ENCODE assay signal across 1 cellular context in the genomic region with DNA sequence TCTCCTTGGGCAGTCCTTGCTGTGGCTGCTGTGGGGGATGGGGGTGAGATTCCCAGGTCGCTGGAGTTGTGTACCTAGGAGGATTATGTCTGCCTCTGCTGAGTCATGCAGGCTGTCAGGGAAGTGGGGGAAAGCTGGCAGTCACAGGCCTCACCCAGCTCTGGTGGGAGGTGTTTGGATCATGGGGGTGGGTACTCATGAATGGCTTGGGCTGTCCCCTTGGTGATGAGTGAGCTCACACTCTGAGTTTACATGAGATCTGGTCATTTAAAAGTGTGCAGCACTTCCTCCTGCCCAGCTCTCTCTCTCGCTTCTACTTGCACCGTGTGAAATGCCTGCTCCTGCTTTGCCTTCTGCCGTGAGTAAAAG.
TF ChIP-seq lines count a peak whose summit lies in the region.

No MANE protein-coding gene starts in this region.

TF ChIP-seq in HepG2, 621 proteins besides CTCF, POLR2A, EP300 and RAD21 (continued from another document and continues in another):
- TF ChIP-seq, protein P1, sequence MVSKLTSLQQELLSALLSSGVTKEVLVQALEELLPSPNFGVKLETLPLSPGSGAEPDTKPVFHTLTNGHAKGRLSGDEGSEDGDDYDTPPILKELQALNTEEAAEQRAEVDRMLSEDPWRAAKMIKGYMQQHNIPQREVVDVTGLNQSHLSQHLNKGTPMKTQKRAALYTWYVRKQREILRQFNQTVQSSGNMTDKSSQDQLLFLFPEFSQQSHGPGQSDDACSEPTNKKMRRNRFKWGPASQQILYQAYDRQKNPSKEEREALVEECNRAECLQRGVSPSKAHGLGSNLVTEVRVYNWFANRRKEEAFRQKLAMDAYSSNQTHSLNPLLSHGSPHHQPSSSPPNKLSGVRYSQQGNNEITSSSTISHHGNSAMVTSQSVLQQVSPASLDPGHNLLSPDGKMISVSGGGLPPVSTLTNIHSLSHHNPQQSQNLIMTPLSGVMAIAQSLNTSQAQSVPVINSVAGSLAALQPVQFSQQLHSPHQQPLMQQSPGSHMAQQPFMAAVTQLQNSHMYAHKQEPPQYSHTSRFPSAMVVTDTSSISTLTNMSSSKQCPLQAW (CRISPR knock-in tag; IDR thresholded peaks at IDR 0.05), result 0 out of 2 replicates have a peak, but pooled peaks have one; percentile 37
- TF ChIP-seq, protein P2, sequence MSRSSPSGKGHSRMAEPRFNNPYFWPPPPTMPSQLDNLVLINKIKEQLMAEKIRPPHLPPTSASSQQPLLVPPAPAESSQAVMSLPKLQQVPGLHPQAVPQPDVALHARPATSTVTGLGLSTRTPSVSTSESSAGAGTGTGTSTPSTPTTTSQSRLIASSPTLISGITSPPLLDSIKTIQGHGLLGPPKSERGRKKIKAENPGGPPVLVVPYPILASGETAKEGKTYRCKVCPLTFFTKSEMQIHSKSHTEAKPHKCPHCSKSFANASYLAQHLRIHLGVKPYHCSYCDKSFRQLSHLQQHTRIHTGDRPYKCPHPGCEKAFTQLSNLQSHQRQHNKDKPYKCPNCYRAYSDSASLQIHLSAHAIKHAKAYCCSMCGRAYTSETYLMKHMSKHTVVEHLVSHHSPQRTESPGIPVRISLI (CRISPR knock-in tag; IDR thresholded peaks at IDR 0.05; ENCODE audit: borderline replicate concordance), result no peak
- TF ChIP-seq FOXA3 (CRISPR knock-in tag; IDR thresholded peaks at IDR 0.05) (peak; percentile 47; the same call in 1 of the 2 replicates), NFKBIZ (CRISPR knock-in tag; IDR thresholded peaks at IDR 0.05) (no peak), BHLHE40 (IDR thresholded peaks at IDR 0.05; ENCODE audit: low read length) (no peak), KDM6A (CRISPR knock-in tag; IDR thresholded peaks at IDR 0.05; ENCODE audit: low read depth) (no peak), NFE2L1 (CRISPR knock-in tag; IDR thresholded peaks at IDR 0.05; ENCODE audit: borderline replicate concordance) (0 out of 2 replicates have a peak, but pooled peaks have one; percentile 47), KLF13 (CRISPR knock-in tag; IDR thresholded peaks at IDR 0.05) (no peak), ZNF263 (CRISPR knock-in tag; IDR thresholded peaks at IDR 0.05) (no peak), ZNF256 (CRISPR knock-in tag; conservative IDR thresholded peaks at IDR 0.05) (no peak), FOXK1 (CRISPR knock-in tag; IDR thresholded peaks at IDR 0.05; ENCODE audit: borderline replicate concordance, low read depth) (no peak), ARID2 (CRISPR knock-in tag; IDR thresholded peaks at IDR 0.05; ENCODE audit: borderline replicate concordance) (no peak), FOXP1 (IDR thresholded peaks at IDR 0.05) (no peak), FOXP1 (CRISPR knock-in tag; IDR thresholded peaks at IDR 0.05) (0 out of 2 replicates have a peak, but pooled peaks have one; percentile 5), ELF3 (CRISPR knock-in tag; IDR thresholded peaks at IDR 0.05) (peak; percentile 27; the same call in 1 of the 2 replicates), YEATS2 (CRISPR knock-in tag; IDR thresholded peaks at IDR 0.05; ENCODE audit: borderline replicate concordance) (0 out of 2 replicates have a peak, but pooled peaks have one; percentile 15), HOXA9 (CRISPR knock-in tag; IDR thresholded peaks at IDR 0.05; ENCODE audit: borderline replicate concordance) (no peak), ZNF562 (CRISPR knock-in tag; IDR thresholded peaks at IDR 0.05; ENCODE audit: borderline replicate concordance) (no peak), NFATC3 (CRISPR knock-in tag; IDR thresholded peaks at IDR 0.05) (no peak), HDAC1 (CRISPR knock-in tag; IDR thresholded peaks at IDR 0.05) (no peak), ZNF570 (CRISPR knock-in tag; IDR thresholded peaks at IDR 0.05; ENCODE audit: borderline replicate concordance) (no peak), ZNF3 (CRISPR knock-in tag; IDR thresholded peaks at IDR 0.05) (no peak), ZFP36 (IDR thresholded peaks at IDR 0.05; ENCODE audit: borderline replicate concordance, low read depth, low read length, partially characterized antibody) (no peak), POGZ (CRISPR knock-in tag; IDR thresholded peaks at IDR 0.05) (no peak), LCORL (IDR thresholded peaks at IDR 0.05) (no peak), LCORL (CRISPR knock-in tag; IDR thresholded peaks at IDR 0.05) (no peak), KLF15 (CRISPR knock-in tag; IDR thresholded peaks at IDR 0.05; ENCODE audit: borderline replicate concordance) (no peak), SOX5 (CRISPR knock-in tag; IDR thresholded peaks at IDR 0.05; ENCODE audit: borderline replicate concordance) (peak; percentile 17; the same call in 1 of the 2 replicates), ONECUT2 (CRISPR knock-in tag; IDR thresholded peaks at IDR 0.05) (no peak), KAT8 (CRISPR knock-in tag; IDR thresholded peaks at IDR 0.05) (0 out of 2 replicates have a peak, but pooled peaks have one; percentile 28), CCDC6 (CRISPR knock-in tag; IDR thresholded peaks at IDR 0.05) (no peak), THYN1 (CRISPR knock-in tag; IDR thresholded peaks at IDR 0.05; ENCODE audit: borderline replicate concordance, low read depth) (no peak), ZSCAN29 (CRISPR knock-in tag; conservative IDR thresholded peaks at IDR 0.05) (no peak), ZBTB21 (CRISPR knock-in tag; IDR thresholded peaks at IDR 0.05) (no peak), PLRG1 (conservative IDR thresholded peaks at IDR 0.05) (no peak), MED13 (CRISPR knock-in tag; IDR thresholded peaks at IDR 0.05) (no peak), ZNF10 (CRISPR knock-in tag; IDR thresholded peaks at IDR 0.05; ENCODE audit: borderline replicate concordance, low read depth) (no peak), HOXD1 (CRISPR knock-in tag; IDR thresholded peaks at IDR 0.05) (no peak)
- TF ChIP-seq, protein P3, sequence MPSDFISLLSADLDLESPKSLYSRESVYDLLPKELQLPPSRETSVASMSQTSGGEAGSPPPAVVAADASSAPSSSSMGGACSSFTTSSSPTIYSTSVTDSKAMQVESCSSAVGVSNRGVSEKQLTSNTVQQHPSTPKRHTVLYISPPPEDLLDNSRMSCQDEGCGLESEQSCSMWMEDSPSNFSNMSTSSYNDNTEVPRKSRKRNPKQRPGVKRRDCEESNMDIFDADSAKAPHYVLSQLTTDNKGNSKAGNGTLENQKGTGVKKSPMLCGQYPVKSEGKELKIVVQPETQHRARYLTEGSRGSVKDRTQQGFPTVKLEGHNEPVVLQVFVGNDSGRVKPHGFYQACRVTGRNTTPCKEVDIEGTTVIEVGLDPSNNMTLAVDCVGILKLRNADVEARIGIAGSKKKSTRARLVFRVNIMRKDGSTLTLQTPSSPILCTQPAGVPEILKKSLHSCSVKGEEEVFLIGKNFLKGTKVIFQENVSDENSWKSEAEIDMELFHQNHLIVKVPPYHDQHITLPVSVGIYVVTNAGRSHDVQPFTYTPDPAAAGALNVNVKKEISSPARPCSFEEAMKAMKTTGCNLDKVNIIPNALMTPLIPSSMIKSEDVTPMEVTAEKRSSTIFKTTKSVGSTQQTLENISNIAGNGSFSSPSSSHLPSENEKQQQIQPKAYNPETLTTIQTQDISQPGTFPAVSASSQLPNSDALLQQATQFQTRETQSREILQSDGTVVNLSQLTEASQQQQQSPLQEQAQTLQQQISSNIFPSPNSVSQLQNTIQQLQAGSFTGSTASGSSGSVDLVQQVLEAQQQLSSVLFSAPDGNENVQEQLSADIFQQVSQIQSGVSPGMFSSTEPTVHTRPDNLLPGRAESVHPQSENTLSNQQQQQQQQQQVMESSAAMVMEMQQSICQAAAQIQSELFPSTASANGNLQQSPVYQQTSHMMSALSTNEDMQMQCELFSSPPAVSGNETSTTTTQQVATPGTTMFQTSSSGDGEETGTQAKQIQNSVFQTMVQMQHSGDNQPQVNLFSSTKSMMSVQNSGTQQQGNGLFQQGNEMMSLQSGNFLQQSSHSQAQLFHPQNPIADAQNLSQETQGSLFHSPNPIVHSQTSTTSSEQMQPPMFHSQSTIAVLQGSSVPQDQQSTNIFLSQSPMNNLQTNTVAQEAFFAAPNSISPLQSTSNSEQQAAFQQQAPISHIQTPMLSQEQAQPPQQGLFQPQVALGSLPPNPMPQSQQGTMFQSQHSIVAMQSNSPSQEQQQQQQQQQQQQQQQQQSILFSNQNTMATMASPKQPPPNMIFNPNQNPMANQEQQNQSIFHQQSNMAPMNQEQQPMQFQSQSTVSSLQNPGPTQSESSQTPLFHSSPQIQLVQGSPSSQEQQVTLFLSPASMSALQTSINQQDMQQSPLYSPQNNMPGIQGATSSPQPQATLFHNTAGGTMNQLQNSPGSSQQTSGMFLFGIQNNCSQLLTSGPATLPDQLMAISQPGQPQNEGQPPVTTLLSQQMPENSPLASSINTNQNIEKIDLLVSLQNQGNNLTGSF (CRISPR knock-in tag; IDR thresholded peaks at IDR 0.05), result no peak
- TF ChIP-seq, protein P4, sequence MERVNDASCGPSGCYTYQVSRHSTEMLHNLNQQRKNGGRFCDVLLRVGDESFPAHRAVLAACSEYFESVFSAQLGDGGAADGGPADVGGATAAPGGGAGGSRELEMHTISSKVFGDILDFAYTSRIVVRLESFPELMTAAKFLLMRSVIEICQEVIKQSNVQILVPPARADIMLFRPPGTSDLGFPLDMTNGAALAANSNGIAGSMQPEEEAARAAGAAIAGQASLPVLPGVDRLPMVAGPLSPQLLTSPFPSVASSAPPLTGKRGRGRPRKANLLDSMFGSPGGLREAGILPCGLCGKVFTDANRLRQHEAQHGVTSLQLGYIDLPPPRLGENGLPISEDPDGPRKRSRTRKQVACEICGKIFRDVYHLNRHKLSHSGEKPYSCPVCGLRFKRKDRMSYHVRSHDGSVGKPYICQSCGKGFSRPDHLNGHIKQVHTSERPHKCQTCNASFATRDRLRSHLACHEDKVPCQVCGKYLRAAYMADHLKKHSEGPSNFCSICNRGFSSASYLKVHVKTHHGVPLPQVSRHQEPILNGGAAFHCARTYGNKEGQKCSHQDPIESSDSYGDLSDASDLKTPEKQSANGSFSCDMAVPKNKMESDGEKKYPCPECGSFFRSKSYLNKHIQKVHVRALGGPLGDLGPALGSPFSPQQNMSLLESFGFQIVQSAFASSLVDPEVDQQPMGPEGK (CRISPR knock-in tag; IDR thresholded peaks at IDR 0.05), result peak; percentile 15; the same call in 1 of the 2 replicates
- TF ChIP-seq, protein P5, sequence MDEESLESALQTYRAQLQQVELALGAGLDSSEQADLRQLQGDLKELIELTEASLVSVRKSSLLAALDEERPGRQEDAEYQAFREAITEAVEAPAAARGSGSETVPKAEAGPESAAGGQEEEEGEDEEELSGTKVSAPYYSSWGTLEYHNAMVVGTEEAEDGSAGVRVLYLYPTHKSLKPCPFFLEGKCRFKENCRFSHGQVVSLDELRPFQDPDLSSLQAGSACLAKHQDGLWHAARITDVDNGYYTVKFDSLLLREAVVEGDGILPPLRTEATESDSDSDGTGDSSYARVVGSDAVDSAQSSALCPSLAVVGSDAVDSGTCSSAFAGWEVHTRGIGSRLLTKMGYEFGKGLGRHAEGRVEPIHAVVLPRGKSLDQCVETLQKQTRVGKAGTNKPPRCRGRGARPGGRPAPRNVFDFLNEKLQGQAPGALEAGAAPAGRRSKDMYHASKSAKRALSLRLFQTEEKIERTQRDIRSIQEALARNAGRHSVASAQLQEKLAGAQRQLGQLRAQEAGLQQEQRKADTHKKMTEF (CRISPR knock-in tag; IDR thresholded peaks at IDR 0.05), result peak; percentile 29; the same call in 1 of the 2 replicates
- TF ChIP-seq, protein P6, sequence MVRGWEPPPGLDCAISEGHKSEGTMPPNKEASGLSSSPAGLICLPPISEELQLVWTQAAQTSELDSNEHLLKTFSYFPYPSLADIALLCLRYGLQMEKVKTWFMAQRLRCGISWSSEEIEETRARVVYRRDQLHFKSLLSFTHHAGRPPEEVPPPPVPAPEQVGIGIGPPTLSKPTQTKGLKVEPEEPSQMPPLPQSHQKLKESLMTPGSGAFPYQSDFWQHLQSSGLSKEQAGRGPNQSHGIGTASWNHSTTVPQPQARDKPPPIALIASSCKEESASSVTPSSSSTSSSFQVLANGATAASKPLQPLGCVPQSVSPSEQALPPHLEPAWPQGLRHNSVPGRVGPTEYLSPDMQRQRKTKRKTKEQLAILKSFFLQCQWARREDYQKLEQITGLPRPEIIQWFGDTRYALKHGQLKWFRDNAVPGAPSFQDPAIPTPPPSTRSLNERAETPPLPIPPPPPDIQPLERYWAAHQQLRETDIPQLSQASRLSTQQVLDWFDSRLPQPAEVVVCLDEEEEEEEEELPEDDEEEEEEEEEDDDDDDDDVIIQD (CRISPR knock-in tag; IDR thresholded peaks at IDR 0.05; ENCODE audit: low read depth), result no peak
- TF ChIP-seq, protein P7, sequence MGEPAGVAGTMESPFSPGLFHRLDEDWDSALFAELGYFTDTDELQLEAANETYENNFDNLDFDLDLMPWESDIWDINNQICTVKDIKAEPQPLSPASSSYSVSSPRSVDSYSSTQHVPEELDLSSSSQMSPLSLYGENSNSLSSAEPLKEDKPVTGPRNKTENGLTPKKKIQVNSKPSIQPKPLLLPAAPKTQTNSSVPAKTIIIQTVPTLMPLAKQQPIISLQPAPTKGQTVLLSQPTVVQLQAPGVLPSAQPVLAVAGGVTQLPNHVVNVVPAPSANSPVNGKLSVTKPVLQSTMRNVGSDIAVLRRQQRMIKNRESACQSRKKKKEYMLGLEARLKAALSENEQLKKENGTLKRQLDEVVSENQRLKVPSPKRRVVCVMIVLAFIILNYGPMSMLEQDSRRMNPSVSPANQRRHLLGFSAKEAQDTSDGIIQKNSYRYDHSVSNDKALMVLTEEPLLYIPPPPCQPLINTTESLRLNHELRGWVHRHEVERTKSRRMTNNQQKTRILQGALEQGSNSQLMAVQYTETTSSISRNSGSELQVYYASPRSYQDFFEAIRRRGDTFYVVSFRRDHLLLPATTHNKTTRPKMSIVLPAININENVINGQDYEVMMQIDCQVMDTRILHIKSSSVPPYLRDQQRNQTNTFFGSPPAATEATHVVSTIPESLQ (CRISPR knock-in tag; conservative IDR thresholded peaks at IDR 0.05), result no peak
- TF ChIP-seq, protein P8, sequence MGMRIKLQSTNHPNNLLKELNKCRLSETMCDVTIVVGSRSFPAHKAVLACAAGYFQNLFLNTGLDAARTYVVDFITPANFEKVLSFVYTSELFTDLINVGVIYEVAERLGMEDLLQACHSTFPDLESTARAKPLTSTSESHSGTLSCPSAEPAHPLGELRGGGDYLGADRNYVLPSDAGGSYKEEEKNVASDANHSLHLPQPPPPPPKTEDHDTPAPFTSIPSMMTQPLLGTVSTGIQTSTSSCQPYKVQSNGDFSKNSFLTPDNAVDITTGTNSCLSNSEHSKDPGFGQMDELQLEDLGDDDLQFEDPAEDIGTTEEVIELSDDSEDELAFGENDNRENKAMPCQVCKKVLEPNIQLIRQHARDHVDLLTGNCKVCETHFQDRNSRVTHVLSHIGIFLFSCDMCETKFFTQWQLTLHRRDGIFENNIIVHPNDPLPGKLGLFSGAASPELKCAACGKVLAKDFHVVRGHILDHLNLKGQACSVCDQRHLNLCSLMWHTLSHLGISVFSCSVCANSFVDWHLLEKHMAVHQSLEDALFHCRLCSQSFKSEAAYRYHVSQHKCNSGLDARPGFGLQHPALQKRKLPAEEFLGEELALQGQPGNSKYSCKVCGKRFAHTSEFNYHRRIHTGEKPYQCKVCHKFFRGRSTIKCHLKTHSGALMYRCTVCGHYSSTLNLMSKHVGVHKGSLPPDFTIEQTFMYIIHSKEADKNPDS (CRISPR knock-in tag; IDR thresholded peaks at IDR 0.05), result no peak
- TF ChIP-seq, protein P9, sequence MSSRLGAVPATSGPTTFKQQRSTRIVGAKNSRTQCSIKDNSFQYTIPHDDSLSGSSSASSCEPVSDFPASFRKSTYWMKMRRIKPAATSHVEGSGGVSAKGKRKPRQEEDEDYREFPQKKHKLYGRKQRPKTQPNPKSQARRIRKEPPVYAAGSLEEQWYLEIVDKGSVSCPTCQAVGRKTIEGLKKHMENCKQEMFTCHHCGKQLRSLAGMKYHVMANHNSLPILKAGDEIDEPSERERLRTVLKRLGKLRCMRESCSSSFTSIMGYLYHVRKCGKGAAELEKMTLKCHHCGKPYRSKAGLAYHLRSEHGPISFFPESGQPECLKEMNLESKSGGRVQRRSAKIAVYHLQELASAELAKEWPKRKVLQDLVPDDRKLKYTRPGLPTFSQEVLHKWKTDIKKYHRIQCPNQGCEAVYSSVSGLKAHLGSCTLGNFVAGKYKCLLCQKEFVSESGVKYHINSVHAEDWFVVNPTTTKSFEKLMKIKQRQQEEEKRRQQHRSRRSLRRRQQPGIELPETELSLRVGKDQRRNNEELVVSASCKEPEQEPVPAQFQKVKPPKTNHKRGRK (CRISPR knock-in tag; IDR thresholded peaks at IDR 0.05), result no peak
